8 cellular contexts compared by ENCODE assay signal in genomic region chr18:79070486-79070885, GRCh38. TPM values are rescaled to one million over a fixed set of nuclear protein-coding genes. Genes with fewer than 3 reads are reported as not detected.
DNase-seq lines count a peak whose midpoint lies in the region; ATAC-seq and TF ChIP-seq lines count a peak whose summit lies in the region.

No MANE protein-coding gene starts in this region.

- H3K4me1 ChIP-seq in NT2/D1 (ENCODE audit: insufficient read depth, insufficient read length) (no peaks in the 10 kb centered on the region), endodermal cell (ENCODE audit: control insufficient read depth, insufficient read depth, low read length) (no peaks in the 10 kb centered on the region)

- H3K27me3 ChIP-seq in NT2/D1 (ENCODE audit: insufficient read depth, insufficient read length) (peaks cover 9% of the 10 kb centered on the region), endodermal cell (ENCODE audit: control insufficient read depth, insufficient read depth, low read length, poor library complexity, severe bottlenecking) (peaks cover 5% of the 10 kb centered on the region)

- H3K9me3 ChIP-seq in NT2/D1 (ENCODE audit: insufficient read depth, low read length) = peaks cover 50% of the 10 kb centered on the region
- H3K9me3 ChIP-seq in endodermal cell (ENCODE audit: control insufficient read depth, low read length) = peaks cover 28% of the 10 kb centered on the region

- no peak for DNase-seq in GM12865 (ENCODE audit: low read depth)
- DNase-seq in NT2/D1 (ENCODE audit: low read depth, low spot score) = no peak
- peak; percentile 5 for DNase-seq in endodermal cell
- no peak for DNase-seq in progenitor cell of endocrine pancreas (ENCODE audit: low spot score, unreplicated experiment)
- no peak for DNase-seq in superior temporal gyrus (ENCODE audit: extremely low spot score)

- ATAC-seq in HG03095 (IDR thresholded peaks at IDR 0.05; ENCODE audit: unreplicated experiment) (no peak), HG03039 (IDR thresholded peaks at IDR 0.05; ENCODE audit: unreplicated experiment) (no peak)
- no peak for ATAC-seq in activated CD4-positive, CD25-positive, alpha-beta regulatory T cell treated with anti-CD3 and anti-CD28 coated beads, Interleukin-2, amount 50 U/mL, for 24 hours

- peaks cover 29% of the 10 kb centered on the region for H3K27me3 Mint-ChIP-seq in endodermal cell (ENCODE audit: insufficient read depth)
- H3K27me3 Mint-ChIP-seq in progenitor cell of endocrine pancreas = peaks cover 23% of the 10 kb centered on the region

- H3K9ac ChIP-seq in NT2/D1 (ENCODE audit: insufficient read length, low read depth) = no peak overlapping the region
- H3K9ac ChIP-seq in endodermal cell (ENCODE audit: extremely low read depth, low read length, poor library complexity, severe bottlenecking) = peak overlapping the region; percentile 88

- H3K27ac Mint-ChIP-seq in endodermal cell = no peak overlapping the region
- peak overlapping the region; percentile 93 for H3K27ac Mint-ChIP-seq in progenitor cell of endocrine pancreas

- H3K36me3 Mint-ChIP-seq in endodermal cell (ENCODE audit: low read depth) = peaks cover 40% of the 10 kb centered on the region
- H3K36me3 Mint-ChIP-seq in progenitor cell of endocrine pancreas (ENCODE audit: insufficient read depth) = peaks cover 29% of the 10 kb centered on the region

- TF ChIP-seq CTCF in GM12865 (IDR thresholded peaks at IDR 0.05; ENCODE audit: insufficient read depth, low read depth, low read length, missing control alignments) (no peak), endodermal cell (conservative IDR thresholded peaks at IDR 0.05) (no peak), progenitor cell of endocrine pancreas (IDR thresholded peaks at IDR 0.05; ENCODE audit: unreplicated experiment) (no peak)

- H3K4me1 Mint-ChIP-seq in endodermal cell (peaks cover 6% of the 10 kb centered on the region), progenitor cell of endocrine pancreas (ENCODE audit: low read depth) (peaks cover 9% of the 10 kb centered on the region)

- 86 to 100% methylated on average over 2 to 3 of the region's 3 CpGs for WGBS in endodermal cell (ENCODE audit: insufficient coverage in 1 of 2, insufficient read length in 1 of 2), 2 experiments

- H3K36me3 ChIP-seq in NT2/D1 (ENCODE audit: insufficient read depth, insufficient read length, low read length) = no peaks in the 10 kb centered on the region
- H3K36me3 ChIP-seq in endodermal cell (ENCODE audit: control insufficient read depth, insufficient read depth, low read length) = no peaks in the 10 kb centered on the region

- H3K4me3 Mint-ChIP-seq in endodermal cell (peak overlapping the region; percentile 78), progenitor cell of endocrine pancreas (ENCODE audit: low read depth) (peak overlapping the region; percentile 88)

- H3K9me3 Mint-ChIP-seq in endodermal cell (peaks cover 71% of the 10 kb centered on the region), progenitor cell of endocrine pancreas (ENCODE audit: low read depth) (peaks cover 35% of the 10 kb centered on the region)

- no peak overlapping the region for H3K27ac ChIP-seq in endodermal cell (ENCODE audit: low read depth, low read length)

- H3K4me3 ChIP-seq in GM12865 (ENCODE audit: low read depth, low read length) = peak overlapping the region; percentile 79
- peak overlapping the region; percentile 82 for H3K4me3 ChIP-seq in NT2/D1 (ENCODE audit: insufficient read length, low read depth)
- peak overlapping the region; percentile 93 for H3K4me3 ChIP-seq in endodermal cell (ENCODE audit: low read length)

RNA-seq across cellular contexts. Expression of gene ATP9B, which starts 1.3 kb away (rescaled TPM):
- total RNA-seq in endodermal cell (10 to 100 TPM; 29.1 to 38.1 TPM), progenitor cell of endocrine pancreas (45.3 and 49.9 TPM in 2 replicates)
- polyA plus RNA-seq in endodermal cell (2013, experiment 1 of 2) = 12.4 TPM
- 14.3 TPM for polyA plus RNA-seq in endodermal cell (2013, experiment 2 of 2)
